ENCODE assay signal across 8 cellular contexts in genomic region chr17:44655983-44656700, GRCh38. TPM values are rescaled to one million over a fixed set of nuclear protein-coding genes. Genes with fewer than 3 reads are reported as not detected.
A peak's percentile ranks its signal among the peaks of the same experiment; 100 is the strongest.
DNase-seq lines count a peak whose midpoint lies in the region; ATAC-seq and TF ChIP-seq lines count a peak whose summit lies in the region.

Gene MEIOC, plus strand, starts transcription at chr17:44656468. Its CDS starts 146 bp downstream, at chr17:44656614.

- no peak within 1 kb of the TSS for H3K4ac ChIP-seq in IMR-90 (ENCODE audit: low read depth, low read length)

- no peak within 1 kb of the TSS for H4K8ac ChIP-seq in IMR-90 (ENCODE audit: low read depth in 2 of 2, low read length in 2 of 2)

- no peaks in the 10 kb centered on the region for H3K79me1 ChIP-seq in IMR-90 (ENCODE audit: low read depth in 1 of 2, low read length in 2 of 2)

- no peaks in the 10 kb centered on the region for H3K4me1 ChIP-seq in IMR-90 (ENCODE audit: control insufficient read depth, insufficient read depth, low read length)

- H3K27me3 ChIP-seq in CD4-positive, alpha-beta T cell (ENCODE audit: control insufficient read depth, insufficient read depth, low read length) = peaks cover 35% of the 10 kb centered on the region
- peaks cover 26% of the 10 kb centered on the region for H3K27me3 ChIP-seq in IMR-90 (ENCODE audit: control insufficient read depth, insufficient read depth, low read length)

- 18% methylated on average over 13 of the region's 57 CpGs; no CpG with 5 or more reads in 1 of the 2 experiments for WGBS in IMR-90 (ENCODE audit: extremely low coverage in 2 of 2, insufficient read length in 1 of 2), 2 experiments

- H3K56ac ChIP-seq in IMR-90 (ENCODE audit: extremely low read depth, insufficient read depth, low read length) = no peak within 1 kb of the TSS

- no peaks in the 10 kb centered on the region for H3K9me1 ChIP-seq in IMR-90 (ENCODE audit: insufficient read depth, low read length)

- in situ Hi-C loops in IMR-90 (cut with MboI; ENCODE audit: low sequenced_read_pairs) = no loop called here

- no peak within 1 kb of the TSS for H2BK120ac ChIP-seq in IMR-90 (ENCODE audit: low read depth, low read length)

- no peak within 1 kb of the TSS for H4K91ac ChIP-seq in IMR-90 (ENCODE audit: insufficient read depth, low read depth, low read length)

- H3K4me3 ChIP-seq in IMR-90 (ENCODE audit: insufficient read depth, low read depth, low read length) (peak within 1 kb of the TSS; percentile 41), fibroblast of villous mesenchyme (ENCODE audit: low read depth, low read length) (peak within 1 kb of the TSS; percentile 37)

- no peak within 1 kb of the TSS for H3K14ac ChIP-seq in IMR-90 (replicated peaks; ENCODE audit: low read depth, low read length)

- dilution Hi-C loops in IMR-90 (cut with HindIII; ENCODE audit: low sequenced_read_pairs, unreplicated experiment) = no loop called here

- no peaks in the 10 kb centered on the region for H3K9me3 ChIP-seq in CD4-positive, alpha-beta T cell (ENCODE audit: control insufficient read depth, low read length)
- peaks cover 10% of the 10 kb centered on the region for H3K9me3 ChIP-seq in IMR-90 (ENCODE audit: control insufficient read depth, insufficient read depth, low read length)

- no TSS peak for BruUV-seq in IMR-90 (replicated peaks; lab: Mats Ljungman, UMichigan)

- H3K4me3 Mint-ChIP-seq in CD4-positive, alpha-beta T cell = peak within 1 kb of the TSS; percentile 79
- H3K4me3 Mint-ChIP-seq in activated CD4-positive, alpha-beta T cell treated with anti-CD3 and anti-CD28 coated beads, Interleukin-2, amount 10 ng/mL, durations not matched to agents 24 days and 14 days = peak within 1 kb of the TSS; percentile 79

- intact Hi-C loops in CD4-positive, alpha-beta T cell (cut with DNase I, micrococcal nuclease) = no loop called here
- intact Hi-C loops in IMR-90 (cut with micrococcal nuclease) = no loop called here
- intact Hi-C loops in activated CD4-positive, alpha-beta T cell treated with anti-CD3 and anti-CD28 coated beads, Interleukin-2, amount 10 ng/mL, durations not matched to agents 24 days and 14 days (cut with micrococcal nuclease) = no loop called here

- H4K5ac ChIP-seq in IMR-90 (ENCODE audit: low read depth, low read length) = no peak within 1 kb of the TSS

- no peak for TF ChIP-seq POLR2A in IMR-90 (IDR thresholded peaks at IDR 0.05; ENCODE audit: low read depth, low read length)

- peak in 5 of 10 experiments; percentile 2 to 19 (median 15) for DNase-seq in CD4-positive, alpha-beta T cell
- peak; percentile 6 for DNase-seq in IMR-90
- DNase-seq in activated CD4-positive, alpha-beta T cell treated with anti-CD3 and anti-CD28 coated beads, Interleukin-2, amount 10 ng/mL, durations not matched to agents 24 days and 14 days = peak; percentile 74
- peak; percentile 17 for DNase-seq in fibroblast of villous mesenchyme (ENCODE audit: low read depth)
- peak; percentile 20 to 25 for DNase-seq in stimulated activated CD4-positive, alpha-beta T cell treated with anti-CD3 and anti-CD28 coated beads, Interleukin-15, amount 100 ng/mL, for 48 hours (ENCODE audit: low read depth in 2 of 2)
- DNase-seq in DMS 273 (lab: John Stamatoyannopoulos, UW; ENCODE audit: unreplicated experiment) = no peak
- no peak for DNase-seq in HuH-7 (ENCODE audit: low spot score)

- H2AK9ac ChIP-seq in IMR-90 (replicated peaks; ENCODE audit: low read depth, low read length, poor library complexity) = no peak within 1 kb of the TSS

- CTCF ChIA-PET in CD4-positive, alpha-beta T cell (lab: Charles Lee) = no interaction called here
- CTCF ChIA-PET in IMR-90 (lab: Yijun Ruan, JAX) = no interaction called here

- no peak within 1 kb of the TSS for H2BK5ac ChIP-seq in IMR-90 (ENCODE audit: low read depth, low read length, poor library complexity, severe bottlenecking)

- no peaks in the 10 kb centered on the region for H3K36me3 Mint-ChIP-seq in CD4-positive, alpha-beta T cell (ENCODE audit: low read depth)
- no peaks in the 10 kb centered on the region for H3K36me3 Mint-ChIP-seq in activated CD4-positive, alpha-beta T cell treated with anti-CD3 and anti-CD28 coated beads, Interleukin-2, amount 10 ng/mL, durations not matched to agents 24 days and 14 days (ENCODE audit: low read depth)

- no peaks in the 10 kb centered on the region for H3K9me3 Mint-ChIP-seq in CD4-positive, alpha-beta T cell
- no peaks in the 10 kb centered on the region for H3K9me3 Mint-ChIP-seq in activated CD4-positive, alpha-beta T cell treated with anti-CD3 and anti-CD28 coated beads, Interleukin-2, amount 10 ng/mL, durations not matched to agents 24 days and 14 days

- no peak within 1 kb of the TSS for H3K23ac ChIP-seq in IMR-90 (ENCODE audit: low read depth, low read length)

- TF ChIP-seq RAD21 in IMR-90 (IDR thresholded peaks at IDR 0.05; ENCODE audit: low read length) = no peak

- H2BK15ac ChIP-seq in IMR-90 (ENCODE audit: low read depth, low read length) = no peak within 1 kb of the TSS

- POLR2A ChIA-PET in CD4-positive, alpha-beta T cell (lab: Charles Lee) = interaction anchor here (1.0 kb wide), 1 partner anchor 52 kb away, joined by 3 read pairs; the partner anchor contains the start of gene DBF4B
- POLR2A ChIA-PET in IMR-90 (lab: Charles Lee; ENCODE audit: unreplicated experiment) = no interaction called here

- peaks cover 8% of the 10 kb centered on the region for H3K4me1 Mint-ChIP-seq in CD4-positive, alpha-beta T cell (ENCODE audit: low read depth)
- peaks cover 3% of the 10 kb centered on the region for H3K4me1 Mint-ChIP-seq in activated CD4-positive, alpha-beta T cell treated with anti-CD3 and anti-CD28 coated beads, Interleukin-2, amount 10 ng/mL, durations not matched to agents 24 days and 14 days

- no peak within 1 kb of the TSS for H2BK20ac ChIP-seq in IMR-90 (ENCODE audit: low read depth, low read length)

- ATAC-seq in CD4-positive, alpha-beta T cell (ENCODE audit: poor library complexity) = peak; percentile 71
- ATAC-seq in IMR-90 (ENCODE audit: low read depth) = peak; percentile 72
- no peak for ATAC-seq in HG03175 (IDR thresholded peaks at IDR 0.05; ENCODE audit: unreplicated experiment)

- no peak within 1 kb of the TSS for H3K27ac ChIP-seq in CD4-positive, alpha-beta T cell (ENCODE audit: low read depth, low read length)
- no peak within 1 kb of the TSS for H3K27ac ChIP-seq in IMR-90 (ENCODE audit: insufficient read depth, low read length)

- no peaks in the 10 kb centered on the region for H3K36me3 ChIP-seq in IMR-90 (ENCODE audit: control insufficient read depth, insufficient read depth, low read length)

- no peaks in the 10 kb centered on the region for H4K20me1 ChIP-seq in IMR-90 (ENCODE audit: insufficient read depth, low read length)

- H2AFZ ChIP-seq in IMR-90 (replicated peaks; ENCODE audit: low read length, poor library complexity) = peak within 1 kb of the TSS; percentile 93

- no peak within 1 kb of the TSS for H3K27ac Mint-ChIP-seq in CD4-positive, alpha-beta T cell
- no peak within 1 kb of the TSS for H3K27ac Mint-ChIP-seq in activated CD4-positive, alpha-beta T cell treated with anti-CD3 and anti-CD28 coated beads, Interleukin-2, amount 10 ng/mL, durations not matched to agents 24 days and 14 days

- no peak within 1 kb of the TSS for H3K9ac ChIP-seq in IMR-90 (ENCODE audit: low read depth, low read length)

- H2AK5ac ChIP-seq in IMR-90 (ENCODE audit: low read depth, low read length) = no peak within 1 kb of the TSS

- peaks cover 43% of the 10 kb centered on the region for H3K27me3 Mint-ChIP-seq in CD4-positive, alpha-beta T cell
- H3K27me3 Mint-ChIP-seq in activated CD4-positive, alpha-beta T cell treated with anti-CD3 and anti-CD28 coated beads, Interleukin-2, amount 10 ng/mL, durations not matched to agents 24 days and 14 days = peaks cover 37% of the 10 kb centered on the region

- no peak within 1 kb of the TSS for H3K18ac ChIP-seq in IMR-90 (ENCODE audit: low read depth, low read length)

- TF ChIP-seq CTCF in CD4-positive, alpha-beta T cell (IDR thresholded peaks at IDR 0.05) = no peak
- 0 out of 2 replicates have a peak, but pooled peaks have one; percentile 5 for TF ChIP-seq CTCF in IMR-90 (conservative IDR thresholded peaks at IDR 0.05; ENCODE audit: low read depth, low read length)
- no peak for TF ChIP-seq CTCF in fibroblast of villous mesenchyme (IDR thresholded peaks at IDR 0.05; ENCODE audit: insufficient read depth, low read depth, low read length)

- peak within 1 kb of the TSS; percentile 77 for H3K4me2 ChIP-seq in IMR-90 (ENCODE audit: low read depth, low read length)

TF ChIP-seq in IMR-90, 13 proteins besides CTCF, POLR2A, EP300 and RAD21:
- TF ChIP-seq SMC3 (IDR thresholded peaks at IDR 0.05; ENCODE audit: low read depth, low read length) (no peak), RFX5 (IDR thresholded peaks at IDR 0.05; ENCODE audit: low read depth, low read length) (no peak), MAZ (IDR thresholded peaks at IDR 0.05; ENCODE audit: borderline replicate concordance, low read depth, low read length) (no peak), BHLHE40 (IDR thresholded peaks at IDR 0.05; ENCODE audit: low read depth, low read length) (no peak), CHD1 (IDR thresholded peaks at IDR 0.05; ENCODE audit: low read depth, low read length) (no peak)

RNA-seq across cellular contexts. Expression of gene MEIOC, which starts in this region (rescaled TPM):
- total RNA-seq in CD4-positive, alpha-beta T cell = under 1 TPM in 1 of 2 experiments, not detected in 1; 0.08 TPM
- total RNA-seq in IMR-90 (2012; rRNA removed) (0.28 and 0.36 TPM in 2 replicates), fibroblast of villous mesenchyme (under 0.01 and 0.43 TPM in 2 replicates)
- 0.27 and 0.37 TPM in 2 replicates for polyA plus RNA-seq in IMR-90 (2012; rRNA removed)
- 0.32 and 0.90 TPM in 2 replicates for polyA plus RNA-seq in IMR-90 (2012; cell fraction: cytosol; rRNA removed)
- 0.23 and 0.31 TPM in 2 replicates for polyA plus RNA-seq in IMR-90 (2012; cell fraction: nucleus; rRNA removed; ENCODE audit: low replicate concordance)
- total RNA-seq in activated CD4-positive, alpha-beta T cell treated with anti-CD3 and anti-CD28 coated beads, Interleukin-2, amount 10 ng/mL, durations not matched to agents 24 days and 14 days = 0.14 and 0.42 TPM in 2 replicates

Comparison
In these comparisons a context has a peak if more than half of its experiments do, and no peak if none do; other contexts are left out.
1. Peak in ATAC-seq in CD4-positive, alpha-beta T cell; RNA of the gene not detected or under 1 TPM.
2. Peak in DNase-seq, ATAC-seq, H3K4me3 ChIP-seq and H3K4me2 ChIP-seq in IMR-90; RNA of the gene not detected or under 1 TPM.
3. Peak in DNase-seq in activated CD4-positive, alpha-beta T cell treated with anti-CD3 and anti-CD28 coated beads, Interleukin-2, amount 10 ng/mL, durations not matched to agents 24 days and 14 days; RNA of the gene not detected or under 1 TPM.
4. Peak in DNase-seq and H3K4me3 ChIP-seq in fibroblast of villous mesenchyme; RNA of the gene not detected or under 1 TPM.
5. DNase-seq: peak in stimulated activated CD4-positive, alpha-beta T cell treated with anti-CD3 and anti-CD28 coated beads, Interleukin-15, amount 100 ng/mL, for 48 hours (2 of 2); none in DMS 273 (single experiment) and HuH-7 (single experiment).